Comparison of ENCODE assay signal across 24 cellular contexts in genomic region chr4:89404530-89404929, GRCh38.
A peak's percentile ranks its signal among the peaks of the same experiment; 100 is the strongest.
DNase-seq lines count a peak whose midpoint lies in the region; ATAC-seq and TF ChIP-seq lines count a peak whose summit lies in the region.
"Had no signal": no experiment of that assay in that cellular context is flagged by ENCODE, and none has a peak within 500 bp of the region (broad histone marks: within the 10 kb centered on the region; RNA-seq: fewer than 3 reads in every experiment).

No MANE protein-coding gene starts in this region.

- no peak overlapping the region for H3K27ac ChIP-seq in breast epithelium
- H3K27ac ChIP-seq: A549 had no signal

- H3K9me3 ChIP-seq in breast epithelium: no peaks in the 10 kb centered on the region
- H3K9me3 ChIP-seq: A549, BE2C, SK-N-SH had no signal

- no peaks in the 10 kb centered on the region for H3K27me3 Mint-ChIP-seq in MCF 10A (ENCODE audit: insufficient read depth, unreplicated experiment)
- no peaks in the 10 kb centered on the region for H3K27me3 Mint-ChIP-seq in osteocyte (ENCODE audit: unreplicated experiment)
- H3K27me3 Mint-ChIP-seq: CD4-positive, CD25-positive, alpha-beta regulatory T cell; IgD-negative memory B cell had no signal

- CTCF ChIA-PET in MCF 10A (lab: Yijun Ruan, JAX): no interaction called here

- no peaks in the 10 kb centered on the region for H3K4me1 ChIP-seq in breast epithelium
- H3K4me1 ChIP-seq: BE2C had no signal

- BruUV-seq in MCF 10A (replicated peaks; lab: Mats Ljungman, UMichigan): no TSS peak

- ATAC-seq in GM18511 (IDR thresholded peaks at IDR 0.05; ENCODE audit: unreplicated experiment): no peak
- ATAC-seq: A549, Panc1 had no signal

- H3K9me3 Mint-ChIP-seq in MCF 10A (ENCODE audit: unreplicated experiment): peaks cover 7% of the 10 kb centered on the region
- H3K9me3 Mint-ChIP-seq in osteocyte (ENCODE audit: unreplicated experiment): no peaks in the 10 kb centered on the region

- no peaks in the 10 kb centered on the region for H3K27me3 ChIP-seq in breast epithelium
- H3K27me3 ChIP-seq: BE2C had no signal

- TF ChIP-seq CTCF in MCF 10A (IDR thresholded peaks at IDR 0.05; ENCODE audit: unreplicated experiment) (no peak), breast epithelium (IDR thresholded peaks at IDR 0.05) (no peak), osteocyte (IDR thresholded peaks at IDR 0.05) (no peak)

- H3K27ac Mint-ChIP-seq in MCF 10A (ENCODE audit: low read depth, unreplicated experiment) (no peak overlapping the region), osteocyte (ENCODE audit: unreplicated experiment) (no peak overlapping the region)
- H3K27ac Mint-ChIP-seq: CD4-positive, CD25-positive, alpha-beta regulatory T cell; IgD-negative memory B cell had no signal

- no peak overlapping the region for H3K4me3 Mint-ChIP-seq in MCF 10A (ENCODE audit: unreplicated experiment)
- H3K4me3 Mint-ChIP-seq in osteocyte (ENCODE audit: unreplicated experiment): no peak overlapping the region
- H3K4me3 Mint-ChIP-seq: IgD-negative memory B cell had no signal

- H3K36me3 Mint-ChIP-seq in MCF 10A (ENCODE audit: insufficient read depth, unreplicated experiment) (no peaks in the 10 kb centered on the region), osteocyte (ENCODE audit: unreplicated experiment) (no peaks in the 10 kb centered on the region)
- H3K36me3 Mint-ChIP-seq: CD4-positive, CD25-positive, alpha-beta regulatory T cell had no signal

- H3K36me3 ChIP-seq in breast epithelium: no peaks in the 10 kb centered on the region
- H3K36me3 ChIP-seq: BE2C had no signal

- H3K4me1 Mint-ChIP-seq in MCF 10A (ENCODE audit: insufficient read depth, unreplicated experiment): no peaks in the 10 kb centered on the region
- no peaks in the 10 kb centered on the region for H3K4me1 Mint-ChIP-seq in osteocyte (ENCODE audit: unreplicated experiment)
- H3K4me1 Mint-ChIP-seq: CD4-positive, CD25-positive, alpha-beta regulatory T cell had no signal

- POLR2A ChIA-PET in MCF 10A (lab: Yijun Ruan, JAX): no interaction called here

- TF ChIP-seq POLR2A in breast epithelium (IDR thresholded peaks at IDR 0.05): no peak

- H3K4me3 ChIP-seq in breast epithelium: no peak overlapping the region
- H3K4me3 ChIP-seq: A549 had no signal

- DNase-seq in MCF 10A (ENCODE audit: unreplicated experiment) (peak; percentile 4), breast epithelium (ENCODE audit: low spot score in 2 of 2) (no peak), SW480 (ENCODE audit: low spot score) (peak; percentile 39), myocyte (ENCODE audit: low read depth) (peak; percentile 54), osteocyte (ENCODE audit: extremely low spot score, unreplicated experiment) (no peak), NCI-H187 (lab: John Stamatoyannopoulos, UW) (no peak)
- DNase-seq: BE2C; CD4-positive, CD25-positive, alpha-beta regulatory T cell; EL; GF-D8; MM.1S; NCI-H1048; NCI-H1417 treated with DMSO at 0.1 percent for 48 hours; NCI-H2029 treated with DMSO at 0.1 percent for 48 hours; NCI-H2171 treated with DMSO at 0.1 percent for 48 hours; NCI-H446; NCI-H526; NK-92 treated with Interleukin-12 subunit alpha and Interleukin-12 subunit beta, amount 100 ng/mL, for 24 hours; SIG-M5; SK-N-SH had no signal

- intact Hi-C loops in MCF 10A (cut with micrococcal nuclease): no loop called here
- intact Hi-C loops in breast epithelium (cut with DNase I; ENCODE audit: low total_unique reads): no loop called here

Comparison
In these comparisons a context has a peak if more than half of its experiments do, and no peak if none do; other contexts are left out.
1. DNase-seq: peak in MCF 10A (single experiment), SW480 (single experiment) and myocyte (single experiment); none in breast epithelium (0 of 2), osteocyte (single experiment) and NCI-H187 (0 of 2).